ENCODE assay signal across 1 cellular context in the genomic region with DNA sequence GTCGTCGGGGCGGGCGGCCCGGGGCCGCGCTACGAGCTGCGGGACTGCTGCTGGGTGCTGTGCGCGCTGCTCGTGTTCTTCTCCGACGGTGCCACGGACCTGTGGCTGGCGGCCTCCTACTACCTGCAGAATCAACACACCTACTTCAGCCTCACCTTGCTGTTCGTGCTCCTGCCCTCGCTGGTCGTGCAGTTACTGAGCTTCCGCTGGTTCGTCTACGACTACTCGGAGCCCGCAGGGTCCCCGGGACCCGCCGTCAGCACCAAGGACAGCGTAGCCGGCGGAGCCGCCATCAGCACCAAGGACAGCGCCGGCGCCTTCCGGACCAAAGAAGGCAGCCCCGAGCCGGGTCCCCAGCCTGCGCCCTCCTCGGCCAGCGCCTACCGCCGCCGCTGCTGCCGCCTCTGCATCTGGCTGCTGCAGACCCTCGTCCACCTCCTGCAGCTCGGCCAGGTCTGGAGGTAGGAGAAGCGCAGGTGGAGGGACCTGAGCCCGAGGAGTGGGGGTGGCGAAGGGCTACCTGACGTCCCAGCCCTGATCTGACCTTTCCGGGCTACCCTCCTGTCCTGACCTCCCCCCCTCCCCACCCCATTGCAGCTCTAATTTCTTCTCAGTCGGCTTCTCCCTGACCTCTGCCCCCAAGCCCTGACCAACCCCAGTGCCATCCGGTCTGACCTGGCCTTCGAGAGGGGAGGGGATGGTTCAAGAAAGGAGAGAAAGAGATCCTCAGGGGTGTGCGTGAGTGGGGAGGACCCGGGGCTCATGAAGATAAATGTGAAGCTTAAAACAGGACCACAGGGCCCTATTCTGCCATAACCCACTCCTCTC.
TF ChIP-seq lines count a peak whose summit lies in the region.

No MANE protein-coding gene starts in this region.

TF ChIP-seq in SK-N-SH treated with all-trans-retinoic acid at 6 μM for 48 hours, 23 proteins besides CTCF, POLR2A, EP300 and RAD21 (continued from another document):
- TF ChIP-seq, protein P1, sequence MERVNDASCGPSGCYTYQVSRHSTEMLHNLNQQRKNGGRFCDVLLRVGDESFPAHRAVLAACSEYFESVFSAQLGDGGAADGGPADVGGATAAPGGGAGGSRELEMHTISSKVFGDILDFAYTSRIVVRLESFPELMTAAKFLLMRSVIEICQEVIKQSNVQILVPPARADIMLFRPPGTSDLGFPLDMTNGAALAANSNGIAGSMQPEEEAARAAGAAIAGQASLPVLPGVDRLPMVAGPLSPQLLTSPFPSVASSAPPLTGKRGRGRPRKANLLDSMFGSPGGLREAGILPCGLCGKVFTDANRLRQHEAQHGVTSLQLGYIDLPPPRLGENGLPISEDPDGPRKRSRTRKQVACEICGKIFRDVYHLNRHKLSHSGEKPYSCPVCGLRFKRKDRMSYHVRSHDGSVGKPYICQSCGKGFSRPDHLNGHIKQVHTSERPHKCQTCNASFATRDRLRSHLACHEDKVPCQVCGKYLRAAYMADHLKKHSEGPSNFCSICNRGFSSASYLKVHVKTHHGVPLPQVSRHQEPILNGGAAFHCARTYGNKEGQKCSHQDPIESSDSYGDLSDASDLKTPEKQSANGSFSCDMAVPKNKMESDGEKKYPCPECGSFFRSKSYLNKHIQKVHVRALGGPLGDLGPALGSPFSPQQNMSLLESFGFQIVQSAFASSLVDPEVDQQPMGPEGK (CRISPR knock-in tag; IDR thresholded peaks at IDR 0.05; ENCODE audit: borderline replicate concordance): peak; percentile 50; the same call in 1 of the 2 replicates
- peak; percentile 83; the same call in 1 of the 2 replicates for TF ChIP-seq OSR1 (CRISPR knock-in tag; IDR thresholded peaks at IDR 0.05)
- peak; percentile 93 for TF ChIP-seq ZFP3 (CRISPR knock-in tag; IDR thresholded peaks at IDR 0.05)
- TF ChIP-seq TOX (CRISPR knock-in tag; IDR thresholded peaks at IDR 0.05; ENCODE audit: borderline replicate concordance): no peak
- peak; percentile 99 for TF ChIP-seq CSDC2 (CRISPR knock-in tag; IDR thresholded peaks at IDR 0.05)
- TF ChIP-seq ZC3H10 (CRISPR knock-in tag; IDR thresholded peaks at IDR 0.05): peak; percentile 86; the same call in 1 of the 2 replicates
- peak; percentile 52; the same call in 1 of the 2 replicates for TF ChIP-seq ZFP30 (CRISPR knock-in tag; IDR thresholded peaks at IDR 0.05)
